18 cellular contexts compared by ENCODE assay signal in the genomic region with DNA sequence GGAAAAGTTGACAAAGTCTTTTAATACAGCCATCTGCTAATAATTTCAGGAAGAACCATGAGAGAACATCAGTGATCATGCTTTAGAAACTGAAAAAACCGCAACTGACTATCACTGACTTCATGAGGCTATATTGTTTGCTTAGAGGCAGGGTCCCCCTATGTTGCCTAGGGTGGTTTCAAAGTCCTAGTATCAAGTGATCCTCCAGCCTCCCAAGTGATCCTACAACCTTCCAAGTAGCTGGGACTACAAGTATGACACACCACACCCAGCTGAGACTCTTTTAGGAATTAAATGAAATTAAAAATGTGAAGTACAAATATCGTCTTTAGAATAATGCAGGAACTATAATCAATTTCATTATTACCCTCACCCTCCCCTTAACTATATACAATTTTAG.
"Had no signal": no experiment of that assay in that cellular context is flagged by ENCODE, and none has a peak within 500 bp of the region (broad histone marks: within the 10 kb centered on the region; RNA-seq: fewer than 3 reads in every experiment).

No MANE protein-coding gene starts in this region.

- ATAC-seq: SK-N-SH treated with all-trans-retinoic acid at 6 μM for 48 hours had no signal

- DNase-seq: IMR-90, Karpas-422, KG1, MG63, NCI-H1092, NCI-H1436, NCI-H187, NCI-H2029, NCI-H2081 treated with DMSO at 0.1 percent for 48 hours, NCI-H2171, NCI-H226, NCI-H446 treated with DMSO at 0.1 percent for 48 hours, NCI-H510A treated with DMSO at 0.1 percent for 48 hours, NCI-H526, Right ventricle myocardium superior, RPMI8226, SIG-M5 had no signal

- H3K4me3 ChIP-seq: MG63 had no signal

- H3K9me3 ChIP-seq: MG63 had no signal

- H3K27me3 ChIP-seq: MG63 had no signal
